ENCODE assay signal across 30 cellular contexts in genomic region chr4:587671-588350, GRCh38. TPM values are rescaled to one million over a fixed set of nuclear protein-coding genes. Genes with fewer than 3 reads are reported as not detected.
"Had no signal": no experiment of that assay in that cellular context is flagged by ENCODE, and none has a peak within 500 bp of the region (broad histone marks: within the 10 kb centered on the region; RNA-seq: fewer than 3 reads in every experiment).

No MANE protein-coding gene starts in this region.

- H3K4me1 ChIP-seq: ascending aorta, Peyer's patch, SJSA1 had no signal

- H3K4me2 ChIP-seq: SK-N-SH had no signal

- H3K27me3 ChIP-seq: ascending aorta, MG63, Peyer's patch, SJSA1 had no signal

- H3K27ac ChIP-seq: ascending aorta, cardiac muscle cell, Peyer's patch, SJSA1 had no signal

- H3K9ac ChIP-seq: SK-N-SH had no signal

- H3K9me3 ChIP-seq: SJSA1, SK-N-SH had no signal

- H3K36me3 ChIP-seq: ascending aorta, cardiac muscle cell, MG63, Peyer's patch, SJSA1 had no signal

- DNase-seq: activated CD4-positive, alpha-beta T cell treated with anti-CD3 and anti-CD28 coated beads, Interleukin-2, amount 10 ng/mL, durations not matched to agents 7 days and 5 days; activated CD4-positive, alpha-beta T cell treated with anti-CD3 and anti-CD28 coated beads, Interleukin-2, amount 50 U/mL, for 48 hours; activated CD8-positive, alpha-beta memory T cell treated with anti-CD3 and anti-CD28 coated beads, Interleukin-2, amount 50 U/mL, for 4 hours; activated CD8-positive, alpha-beta T cell treated with anti-CD3 and anti-CD28 coated beads, Interleukin-2, amount 10 ng/mL, durations not matched to agents 7 days and 5 days; activated gamma-delta T cell; activated naive CD4-positive, alpha-beta T cell treated with Interleukin-2 at 50 U/mL for 16 hours; activated naive CD8-positive, alpha-beta T cell treated with anti-CD3 and anti-CD28 coated beads, Interleukin-2, amount 10 ng/mL, durations not matched to agents 7 days and 5 days; activated T-cell treated with anti-CD3 and anti-CD28 coated beads, Interleukin-2, amount 50 U/mL, for 48 hours; amygdala; Kasumi-1; MG63; NCI-H1048; NCI-H1105 treated with DMSO at 0.1 percent for 48 hours; NCI-H1436 treated with DMSO at 0.1 percent for 48 hours; NCI-H1694 treated with DMSO at 0.1 percent for 48 hours; NCI-H2029; NCI-H345; NCI-H526; NCI-H748 treated with DMSO at 0.1 percent for 48 hours; NK-92 treated with Interleukin-12 subunit alpha and Interleukin-12 subunit beta, amount 100 ng/mL, for 24 hours; PC-3; Peyer's patch; RPMI8226; SHP77 treated with DMSO at 0.1 percent for 48 hours; SK-N-SH had no signal

- H3K4me3 ChIP-seq: ascending aorta, cardiac muscle cell, MG63, Peyer's patch, SJSA1 had no signal

- ATAC-seq: activated CD8-positive, alpha-beta T cell treated with anti-CD3 and anti-CD28 coated beads, Interleukin-2, amount 10 ng/mL, durations not matched to agents 7 days and 5 days; PC-3 had no signal

- FAIRE-seq: TTC549 had no signal

RNA-seq across cellular contexts. Expression of gene TMEM271, which starts 11.7 kb away (rescaled TPM):
- total RNA-seq: activated CD4-positive, alpha-beta T cell treated with anti-CD3 and anti-CD28 coated beads, Interleukin-2, amount 10 ng/mL, durations not matched to agents 7 days and 5 days; activated CD8-positive, alpha-beta T cell treated with anti-CD3 and anti-CD28 coated beads, Interleukin-2, amount 10 ng/mL, durations not matched to agents 7 days and 5 days; activated naive CD8-positive, alpha-beta T cell treated with anti-CD3 and anti-CD28 coated beads, Interleukin-2, amount 10 ng/mL, durations not matched to agents 7 days and 5 days; ascending aorta; cardiac muscle cell; NCI-H460; PC-3; Peyer's patch; SJSA1 had no signal
- polyA plus RNA-seq: cardiac muscle cell, SK-N-SH had no signal

RNA-seq across cellular contexts. Expression of gene PDE6B, which starts 37.6 kb away (rescaled TPM):
- total RNA-seq: ascending aorta, NCI-H460, PC-3, SJSA1 had no signal
